ENCODE assay signal across 1 cellular context in the genomic region with DNA sequence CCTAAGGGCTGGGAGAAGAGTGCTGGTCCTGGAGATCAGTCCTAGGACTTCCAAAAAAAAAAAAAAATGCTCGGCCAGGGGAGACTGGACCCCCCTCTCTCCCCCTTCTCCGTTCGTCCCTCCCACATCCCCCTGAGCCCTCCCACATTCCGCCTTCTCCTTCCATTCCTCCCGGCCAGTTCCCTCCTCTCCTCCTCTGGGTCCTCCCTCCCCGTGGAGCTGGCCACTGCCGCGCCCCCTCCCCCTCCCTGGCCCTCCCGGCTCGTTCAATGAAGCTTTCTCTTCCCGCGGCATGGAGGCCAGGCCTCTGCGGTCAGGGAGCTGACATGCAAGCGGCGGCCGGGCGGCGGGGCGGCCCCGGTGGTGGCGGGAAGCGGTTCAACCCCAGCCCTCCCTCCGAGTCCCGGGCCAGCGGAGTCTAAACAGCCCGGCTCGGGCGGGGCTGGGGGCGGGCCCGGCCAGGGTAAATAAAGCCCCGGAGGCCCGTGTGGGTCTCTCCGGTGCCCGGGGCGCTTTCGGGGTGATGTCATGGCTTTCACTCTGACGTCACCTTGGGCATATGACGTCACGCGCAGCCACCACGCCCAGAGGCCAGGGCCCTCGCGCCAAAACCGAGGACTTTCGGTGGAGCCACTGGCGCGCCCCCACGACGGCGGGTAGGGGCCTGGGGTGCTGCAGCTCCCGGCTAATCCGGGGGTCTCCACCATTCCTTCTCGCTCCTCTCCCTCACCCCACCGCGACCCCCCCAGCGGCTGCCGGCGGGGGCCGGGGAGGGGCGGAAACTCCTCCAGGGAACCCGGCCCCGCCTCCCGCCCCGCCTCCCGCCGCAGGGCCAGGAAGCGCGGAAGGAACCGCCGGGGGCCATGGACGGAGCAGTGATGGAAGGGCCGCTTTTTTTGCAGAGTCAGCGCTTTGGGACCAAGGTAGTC.
TF ChIP-seq lines count a peak whose summit lies in the region.

A gene (plus strand): TSS at position 829 of the 929 bp plus-strand sequence. CDS start 35 bp downstream, at position 864.
A gene with protein sequence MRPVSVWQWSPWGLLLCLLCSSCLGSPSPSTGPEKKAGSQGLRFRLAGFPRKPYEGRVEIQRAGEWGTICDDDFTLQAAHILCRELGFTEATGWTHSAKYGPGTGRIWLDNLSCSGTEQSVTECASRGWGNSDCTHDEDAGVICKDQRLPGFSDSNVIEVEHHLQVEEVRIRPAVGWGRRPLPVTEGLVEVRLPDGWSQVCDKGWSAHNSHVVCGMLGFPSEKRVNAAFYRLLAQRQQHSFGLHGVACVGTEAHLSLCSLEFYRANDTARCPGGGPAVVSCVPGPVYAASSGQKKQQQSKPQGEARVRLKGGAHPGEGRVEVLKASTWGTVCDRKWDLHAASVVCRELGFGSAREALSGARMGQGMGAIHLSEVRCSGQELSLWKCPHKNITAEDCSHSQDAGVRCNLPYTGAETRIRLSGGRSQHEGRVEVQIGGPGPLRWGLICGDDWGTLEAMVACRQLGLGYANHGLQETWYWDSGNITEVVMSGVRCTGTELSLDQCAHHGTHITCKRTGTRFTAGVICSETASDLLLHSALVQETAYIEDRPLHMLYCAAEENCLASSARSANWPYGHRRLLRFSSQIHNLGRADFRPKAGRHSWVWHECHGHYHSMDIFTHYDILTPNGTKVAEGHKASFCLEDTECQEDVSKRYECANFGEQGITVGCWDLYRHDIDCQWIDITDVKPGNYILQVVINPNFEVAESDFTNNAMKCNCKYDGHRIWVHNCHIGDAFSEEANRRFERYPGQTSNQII (minus strand): TSS at position 51 of the 929 bp plus-strand sequence. CDS start 1,308 bp downstream, outside the sequence.

TF ChIP-seq in H1, 55 proteins besides CTCF, POLR2A, EP300 and RAD21 (continued from another document):
- no peak; the same call in 1 of the 2 replicates for TF ChIP-seq BACH1 (IDR thresholded peaks at IDR 0.05; ENCODE audit: low read length)
- TF ChIP-seq SIN3A (conservative IDR thresholded peaks at IDR 0.05 in 1 of 2, IDR thresholded peaks at IDR 0.05 in 1 of 2; ENCODE audit: low read depth in 1 of 2, low read length in 2 of 2), result no peak
- TF ChIP-seq FOSL1 (IDR thresholded peaks at IDR 0.05; ENCODE audit: insufficient read depth, low read depth, low read length), result no peak
- no peak for TF ChIP-seq RNF2 (IDR thresholded peaks at IDR 0.05; ENCODE audit: borderline replicate concordance, low read depth, low read length, missing control alignments, poor library complexity, severe bottlenecking)
- TF ChIP-seq, protein P1, sequence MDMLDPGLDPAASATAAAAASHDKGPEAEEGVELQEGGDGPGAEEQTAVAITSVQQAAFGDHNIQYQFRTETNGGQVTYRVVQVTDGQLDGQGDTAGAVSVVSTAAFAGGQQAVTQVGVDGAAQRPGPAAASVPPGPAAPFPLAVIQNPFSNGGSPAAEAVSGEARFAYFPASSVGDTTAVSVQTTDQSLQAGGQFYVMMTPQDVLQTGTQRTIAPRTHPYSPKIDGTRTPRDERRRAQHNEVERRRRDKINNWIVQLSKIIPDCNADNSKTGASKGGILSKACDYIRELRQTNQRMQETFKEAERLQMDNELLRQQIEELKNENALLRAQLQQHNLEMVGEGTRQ (IDR thresholded peaks at IDR 0.05; ENCODE audit: low read length), result no peak
- TF ChIP-seq TAF1 (IDR thresholded peaks at IDR 0.05; ENCODE audit: low read depth, low read length), result peak; percentile 28
